Comparison of ENCODE assay signal across 1 cellular context in the genomic region with DNA sequence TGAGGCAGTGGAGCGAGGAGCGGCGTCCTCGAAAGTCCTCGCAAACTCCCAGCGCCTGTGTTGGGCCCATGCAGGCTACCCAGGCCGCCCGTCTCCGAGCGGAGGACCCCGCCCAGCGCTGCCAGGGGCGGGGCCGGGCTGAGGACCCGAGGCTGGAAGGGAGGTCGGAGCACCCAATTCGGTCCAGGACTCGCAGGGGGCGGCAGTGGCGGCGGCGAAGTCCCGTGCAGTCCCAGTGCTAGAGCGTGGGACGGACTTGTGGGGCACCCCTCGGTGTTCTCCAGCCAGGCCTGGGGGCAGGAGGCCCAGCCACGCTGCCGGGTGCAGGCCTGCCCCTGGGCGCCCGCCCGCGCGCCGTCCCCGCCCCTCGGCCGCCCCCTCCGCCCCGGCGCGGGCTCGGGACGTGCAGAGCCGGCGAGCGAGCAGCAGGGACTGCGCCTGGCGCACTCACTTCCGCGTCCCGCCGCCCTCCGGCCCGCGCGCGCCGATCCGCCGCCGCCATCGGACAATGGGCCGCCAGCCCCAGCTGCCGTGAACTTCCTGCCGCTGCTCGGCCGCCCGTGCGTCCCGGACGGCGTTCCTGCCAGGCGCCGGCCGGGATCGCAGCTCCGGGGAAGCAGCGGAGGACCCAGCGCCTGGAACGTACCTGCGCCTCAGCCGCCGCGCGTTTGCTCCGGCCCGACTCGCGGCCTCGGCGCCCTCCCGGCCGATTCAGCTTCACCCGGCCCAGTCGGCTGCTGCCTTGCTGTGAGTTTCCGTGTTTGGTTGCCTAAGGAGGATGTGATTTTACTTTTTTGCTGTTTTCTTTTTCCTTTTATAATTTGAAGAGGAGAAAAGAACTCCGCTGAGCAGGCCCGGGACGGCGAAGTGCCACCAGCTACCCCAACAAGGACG.
TF ChIP-seq lines count a peak whose summit lies in the region.

No MANE protein-coding gene starts in this region.

TF ChIP-seq in SK-N-SH treated with all-trans-retinoic acid at 6 μM for 48 hours, 23 proteins besides CTCF, POLR2A, EP300 and RAD21 (continued from another document):
- TF ChIP-seq TCF4 (CRISPR knock-in tag; IDR thresholded peaks at IDR 0.05; ENCODE audit: borderline replicate concordance) (no peak), BACH2 (CRISPR knock-in tag; IDR thresholded peaks at IDR 0.05; ENCODE audit: borderline replicate concordance) (no peak), TOX (CRISPR knock-in tag; IDR thresholded peaks at IDR 0.05; ENCODE audit: borderline replicate concordance) (no peak)
